In genomic region chrX:119004920-119005524, GRCh38 we compare ENCODE assay signal across 8 cellular contexts. TPM values are rescaled to one million over a fixed set of nuclear protein-coding genes. Genes with fewer than 3 reads are reported as not detected.
DNase-seq lines count a peak whose midpoint lies in the region; ATAC-seq and TF ChIP-seq lines count a peak whose summit lies in the region.

No MANE protein-coding gene starts in this region.

- no peak overlapping the region for H3K9ac ChIP-seq in endodermal cell (ENCODE audit: extremely low read depth, low read length, poor library complexity, severe bottlenecking)

- H3K36me3 Mint-ChIP-seq in activated CD8-positive, alpha-beta T cell treated with anti-CD3 and anti-CD28 coated beads, Interleukin-2, amount 10 ng/mL, durations not matched to agents 7 days and 5 days (ENCODE audit: low read depth): no peaks in the 10 kb centered on the region
- H3K36me3 Mint-ChIP-seq in endodermal cell (ENCODE audit: low read depth): no peaks in the 10 kb centered on the region
- H3K36me3 Mint-ChIP-seq in natural killer cell: no peaks in the 10 kb centered on the region

- H3K27me3 ChIP-seq in endodermal cell (ENCODE audit: control insufficient read depth, insufficient read depth, low read length, poor library complexity, severe bottlenecking): no peaks in the 10 kb centered on the region
- H3K27me3 ChIP-seq in stomach: no peaks in the 10 kb centered on the region

- TF ChIP-seq EP300 in stomach (IDR thresholded peaks at IDR 0.05): no peak

- intact Hi-C loops in natural killer cell (cut with micrococcal nuclease): no loop called here
- intact Hi-C loops in stomach (cut with DNase I; ENCODE audit: low total_unique reads): loop anchor here (10.0 kb wide), 1 partner anchor 160 kb away; no protein-coding TSS in a partner anchor

- no peaks in the 10 kb centered on the region for H3K9me3 Mint-ChIP-seq in activated CD8-positive, alpha-beta T cell treated with anti-CD3 and anti-CD28 coated beads, Interleukin-2, amount 10 ng/mL, durations not matched to agents 7 days and 5 days (ENCODE audit: insufficient read depth)
- H3K9me3 Mint-ChIP-seq in endodermal cell (peaks cover 38% of the 10 kb centered on the region), natural killer cell (no peaks in the 10 kb centered on the region)

- no peaks in the 10 kb centered on the region for H3K27me3 Mint-ChIP-seq in activated CD8-positive, alpha-beta T cell treated with anti-CD3 and anti-CD28 coated beads, Interleukin-2, amount 10 ng/mL, durations not matched to agents 7 days and 5 days (ENCODE audit: low read depth)
- H3K27me3 Mint-ChIP-seq in endodermal cell (ENCODE audit: insufficient read depth) (no peaks in the 10 kb centered on the region), natural killer cell (ENCODE audit: low read depth in 2 of 2) (peaks cover 0 to 7% of the 10 kb centered on the region in 2 donors)

- H3K4me3 Mint-ChIP-seq in activated CD8-positive, alpha-beta T cell treated with anti-CD3 and anti-CD28 coated beads, Interleukin-2, amount 10 ng/mL, durations not matched to agents 7 days and 5 days: no peak overlapping the region
- no peak overlapping the region for H3K4me3 Mint-ChIP-seq in endodermal cell
- no peak overlapping the region for H3K4me3 Mint-ChIP-seq in natural killer cell

- DNase-seq in SIG-M5 treated with dmso at 0.1 percent for 504 hours (lab: John Stamatoyannopoulos, UW; ENCODE audit: unreplicated experiment) (peak; percentile 31), SIG-M5 (lab: John Stamatoyannopoulos, UW) (no peak), NCI-H526 treated with DMSO at 0.1 percent for 48 hours (lab: John Stamatoyannopoulos, UW) (peak; percentile 14), endodermal cell (peak; percentile 87), natural killer cell (peak; percentile 31), stomach (peak; percentile 64)
- peak; percentile 51 for DNase-seq in activated CD8-positive, alpha-beta T cell treated with anti-CD3 and anti-CD28 coated beads, Interleukin-2, amount 10 ng/mL, durations not matched to agents 7 days and 5 days

- no peak for TF ChIP-seq POLR2A in stomach (IDR thresholded peaks at IDR 0.05)

- H3K4me3 ChIP-seq in endodermal cell (ENCODE audit: low read length) (no peak overlapping the region), stomach (no peak overlapping the region)

- no peaks in the 10 kb centered on the region for H3K36me3 ChIP-seq in endodermal cell (ENCODE audit: control insufficient read depth, insufficient read depth, low read length)
- H3K36me3 ChIP-seq in stomach: peaks cover 0 to 13% (median 10%) of the 10 kb centered on the region in 4 donors

- H3K9me3 ChIP-seq in endodermal cell (ENCODE audit: control insufficient read depth, low read length) (no peaks in the 10 kb centered on the region), stomach (no peaks in the 10 kb centered on the region)

- no peak overlapping the region for H3K27ac Mint-ChIP-seq in activated CD8-positive, alpha-beta T cell treated with anti-CD3 and anti-CD28 coated beads, Interleukin-2, amount 10 ng/mL, durations not matched to agents 7 days and 5 days
- H3K27ac Mint-ChIP-seq in endodermal cell (no peak overlapping the region), natural killer cell (no peak overlapping the region)

- no peaks in the 10 kb centered on the region for H3K4me1 Mint-ChIP-seq in activated CD8-positive, alpha-beta T cell treated with anti-CD3 and anti-CD28 coated beads, Interleukin-2, amount 10 ng/mL, durations not matched to agents 7 days and 5 days (ENCODE audit: low read depth)
- H3K4me1 Mint-ChIP-seq in endodermal cell: peaks cover 8% of the 10 kb centered on the region
- peaks cover 0 to 12% of the 10 kb centered on the region in 2 donors for H3K4me1 Mint-ChIP-seq in natural killer cell

- POLR2A ChIA-PET in activated CD8-positive, alpha-beta T cell treated with anti-CD3 and anti-CD28 coated beads, Interleukin-2, amount 10 ng/mL, durations not matched to agents 7 days and 5 days (lab: Charles Lee): no interaction called here

- CTCF ChIA-PET in activated CD8-positive, alpha-beta T cell treated with anti-CD3 and anti-CD28 coated beads, Interleukin-2, amount 10 ng/mL, durations not matched to agents 7 days and 5 days (lab: Charles Lee): interaction anchor here (0.6 to 1.9 kb wide), 10 partner anchors 11 to 288 kb away, joined by 3 to 5 read pairs (median 3); no protein-coding TSS in a partner anchor

- H3K4me1 ChIP-seq in endodermal cell (ENCODE audit: control insufficient read depth, insufficient read depth, low read length) (no peaks in the 10 kb centered on the region), stomach (peaks cover 0 to 5% (median 0%) of the 10 kb centered on the region in 4 donors)

- H3K27ac ChIP-seq in endodermal cell (ENCODE audit: low read depth, low read length) (no peak overlapping the region), stomach (no peak overlapping the region)

- peak; percentile 87 for TF ChIP-seq CTCF in endodermal cell (conservative IDR thresholded peaks at IDR 0.05)
- peak; percentile 73 for TF ChIP-seq CTCF in natural killer cell (IDR thresholded peaks at IDR 0.05)
- peak in 5 of 7 experiments; percentile 37 to 93 (median 61) for TF ChIP-seq CTCF in stomach (IDR thresholded peaks at IDR 0.05)

- peak; percentile 90 for ATAC-seq in HG02870 (IDR thresholded peaks at IDR 0.05; ENCODE audit: unreplicated experiment)
- peak; percentile 67 for ATAC-seq in activated CD8-positive, alpha-beta T cell treated with anti-CD3 and anti-CD28 coated beads, Interleukin-2, amount 10 ng/mL, durations not matched to agents 7 days and 5 days
- ATAC-seq in natural killer cell: peak; percentile 79 to 92 (median 88)

- 11% methylated on average over 5 of the region's 5 CpGs; no CpG with 5 or more reads in 1 of the 2 experiments for WGBS in endodermal cell (ENCODE audit: insufficient coverage in 1 of 2, insufficient read length in 1 of 2), 2 experiments
- 12 to 17% (median 15%) methylated on average over 5 of the region's 5 CpGs for WGBS in stomach, 5 donors

RNA-seq across cellular contexts. Expression of gene LONRF3, which starts 30.6 kb away (rescaled TPM):
- total RNA-seq in activated CD8-positive, alpha-beta T cell treated with anti-CD3 and anti-CD28 coated beads, Interleukin-2, amount 10 ng/mL, durations not matched to agents 7 days and 5 days: under 1 TPM; 0.23 to 0.26 TPM
- total RNA-seq in endodermal cell (1 to 10 TPM; 2.5 to 3.8 TPM), natural killer cell (10 to 100 TPM; 13.4 to 21.2 (median 17.4) TPM), stomach (10 to 100 TPM in 2 of 5 donors, 1 to 10 TPM in 3; 1.2 to 79.1 (median 8.5) TPM)
- polyA plus RNA-seq in endodermal cell (2013, experiment 1 of 2): 0.53 TPM
- 0.75 TPM for polyA plus RNA-seq in endodermal cell (2013, experiment 2 of 2)
- polyA plus RNA-seq in stomach: 1 to 10 TPM in 2 of 3 donors, under 1 TPM in 1; 0.55 to 5.5 (median 3.2) TPM
